Comparison of ENCODE assay signal across 22 cellular contexts in the genomic region with DNA sequence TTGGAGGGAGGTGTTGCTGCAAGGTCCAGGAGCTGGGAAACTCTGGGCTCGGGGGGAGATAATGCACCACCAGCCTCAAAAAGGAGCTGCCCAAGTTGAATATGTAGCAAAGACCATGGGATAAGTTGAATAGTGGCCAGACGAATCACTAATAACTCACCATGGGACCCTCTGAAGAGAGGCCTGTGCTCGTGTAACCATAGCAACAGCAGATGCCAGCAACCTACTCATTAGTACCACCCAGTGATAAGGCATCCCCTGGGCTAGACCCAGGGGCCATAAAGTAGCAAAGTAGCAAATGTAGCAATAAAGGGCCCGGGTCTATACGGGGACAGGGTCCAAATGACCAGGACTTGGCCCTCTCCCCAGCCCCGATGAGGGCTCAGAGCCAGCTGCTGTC.
A peak's percentile ranks its signal among the peaks of the same experiment; 100 is the strongest.
DNase-seq lines count a peak whose midpoint lies in the region; ATAC-seq, FAIRE-seq and TF ChIP-seq lines count a peak whose summit lies in the region.
"Had no signal": no experiment of that assay in that cellular context is flagged by ENCODE, and none has a peak within 500 bp of the region (broad histone marks: within the 10 kb centered on the region; RNA-seq: fewer than 3 reads in every experiment).

No MANE protein-coding gene starts in this region.

- H3K9me3 ChIP-seq in HepG2 (ENCODE audit: low read length): no peaks in the 10 kb centered on the region
- H3K9me3 ChIP-seq in right lobe of liver: no peaks in the 10 kb centered on the region
- H3K9me3 ChIP-seq in psoas muscle: no peaks in the 10 kb centered on the region

- H3K36me3 ChIP-seq in HepG2 (replicated peaks in 1 of 2; ENCODE audit: control insufficient read depth in 1 of 2, insufficient read depth in 2 of 2, low read length in 2 of 2) (no peaks in the 10 kb centered on the region), right lobe of liver (no peaks in the 10 kb centered on the region), psoas muscle (ENCODE audit: insufficient read depth in 1 of 2, low read depth in 1 of 2) (no peaks in the 10 kb centered on the region)

- ATAC-seq in HepG2 (no peak), right lobe of liver (no peak), psoas muscle (no peak), HG03280 (IDR thresholded peaks at IDR 0.05; ENCODE audit: unreplicated experiment) (no peak)
- ATAC-seq in activated naive CD4-positive, alpha-beta T cell treated with anti-CD3 and anti-CD28 coated beads, Interleukin-2, amount 50 U/mL, for 72 hours: no peak
- ATAC-seq: HCT116, Panc1 had no signal

- no peaks in the 10 kb centered on the region for H3K79me2 ChIP-seq in HepG2 (ENCODE audit: insufficient read depth, low read length)

- TF ChIP-seq CTCF in HepG2 (CRISPR knock-in tag; IDR thresholded peaks at IDR 0.05): no peak
- no peak for TF ChIP-seq CTCF in right lobe of liver (IDR thresholded peaks at IDR 0.05)
- no peak for TF ChIP-seq CTCF in psoas muscle (IDR thresholded peaks at IDR 0.05)

- no TSS peak for BruUV-seq in HepG2 (replicated peaks; lab: Mats Ljungman, UMichigan)

- DNase-seq in NCI-H1694 (lab: John Stamatoyannopoulos, UW) (peak; percentile 34), NCI-H1694 treated with DMSO at 0.1 percent for 48 hours (lab: John Stamatoyannopoulos, UW) (no peak), HepG2 (ENCODE audit: low spot score) (no peak), right lobe of liver (no peak), psoas muscle (no peak)
- no peak for DNase-seq in activated naive CD4-positive, alpha-beta T cell treated with Interleukin-2 at 50 U/mL for 16 hours
- no peak for DNase-seq in activated naive CD4-positive, alpha-beta T cell treated with anti-CD3 and anti-CD28 coated beads, Interleukin-2, amount 50 U/mL, for 72 hours (ENCODE audit: low spot score in 2 of 2)
- DNase-seq: 8988T; CD4-positive, CD25-positive, alpha-beta regulatory T cell; COR-L47; DMS153; GF-D8; GOT3; NCI-H1105; NCI-H187 treated with DMSO at 0.1 percent for 48 hours; NCI-H345; NCI-H526 had no signal

- no peak overlapping the region for H3K4me2 ChIP-seq in HepG2 (ENCODE audit: low read depth, low read length)

- H3K27ac Mint-ChIP-seq in activated naive CD4-positive, alpha-beta T cell treated with anti-CD3 and anti-CD28 coated beads, Interleukin-2, amount 50 U/mL, for 72 hours: no peak overlapping the region
- H3K27ac Mint-ChIP-seq: B cell; CD4-positive, CD25-positive, alpha-beta regulatory T cell had no signal

- no peak overlapping the region for H2AFZ ChIP-seq in HepG2 (ENCODE audit: low read length)

- H3K27me3 ChIP-seq in HepG2 (ENCODE audit: control insufficient read depth in 1 of 2, insufficient read depth in 2 of 2, low read length in 2 of 2): peaks cover 5 to 27% of the 10 kb centered on the region in 2 experiments; a peak in 3 of 5 replicates
- H3K27me3 ChIP-seq in right lobe of liver: no peaks in the 10 kb centered on the region
- H3K27me3 ChIP-seq in psoas muscle (ENCODE audit: insufficient read depth in 3 of 3, low read length in 2 of 3): no peaks in the 10 kb centered on the region

- H3K4me3 ChIP-seq in HepG2 (replicated peaks in 1 of 3; ENCODE audit: insufficient read depth in 1 of 3, low read depth in 2 of 3, low read length in 3 of 3) (no peak overlapping the region), right lobe of liver (no peak overlapping the region), psoas muscle (no peak overlapping the region)

- H3K27ac ChIP-seq in HepG2 (ENCODE audit: extremely low read length, insufficient read depth, low read length) (no peak overlapping the region), right lobe of liver (no peak overlapping the region), psoas muscle (peak overlapping the region; percentile 25)

- no peaks in the 10 kb centered on the region for H4K20me1 ChIP-seq in HepG2 (ENCODE audit: insufficient read depth, low read length)

- TF ChIP-seq POLR2A in HepG2 (IDR thresholded peaks at IDR 0.05; ENCODE audit: insufficient read depth in 1 of 2, low read depth in 2 of 2, low read length in 2 of 2) (no peak), right lobe of liver (IDR thresholded peaks at IDR 0.05) (no peak)

- H3K9ac ChIP-seq in HepG2 (ENCODE audit: insufficient read depth, low read depth, low read length): no peak overlapping the region

- no peak for TF ChIP-seq RAD21 in HepG2 (CRISPR knock-in tag; IDR thresholded peaks at IDR 0.05)

- POLR2A ChIA-PET in HepG2 (lab: Yijun Ruan, JAX): no interaction called here

- H3K4me1 ChIP-seq in HepG2 (ENCODE audit: insufficient read depth, low read length) (no peaks in the 10 kb centered on the region), right lobe of liver (peaks cover 0 to 15% (median 4%) of the 10 kb centered on the region in 4 donors), psoas muscle (peaks cover 6% of the 10 kb centered on the region)

- FAIRE-seq in HepG2 (lab: Jason Lieb, UNC): no peak
- FAIRE-seq: GM12891 had no signal

- no peaks in the 10 kb centered on the region for H3K9me3 Mint-ChIP-seq in activated naive CD4-positive, alpha-beta T cell treated with anti-CD3 and anti-CD28 coated beads, Interleukin-2, amount 50 U/mL, for 72 hours
- H3K9me3 Mint-ChIP-seq: CD4-positive, CD25-positive, alpha-beta regulatory T cell had no signal

- CTCF ChIA-PET in HepG2 (lab: Yijun Ruan, JAX; ENCODE audit: low intra/inter-chr PET ratio, low total read pairs): no interaction called here

- in situ Hi-C loops in HepG2 (cut with HindIII; ENCODE audit: extremely low pct_ligation_motif_present, low pct_unique_long_range_greater_than_20kb): no loop called here

- TF ChIP-seq EP300 in HepG2 (IDR thresholded peaks at IDR 0.05; ENCODE audit: low read depth in 2 of 2, low read length in 2 of 2) (no peak), HepG2 (CRISPR knock-in tag; IDR thresholded peaks at IDR 0.05; ENCODE audit: borderline replicate concordance) (no peak)

- intact Hi-C loops in HepG2 (cut with micrococcal nuclease; ENCODE audit: unreplicated experiment): no loop called here
- intact Hi-C loops in right lobe of liver (cut with DNase I): no loop called here
- intact Hi-C loops in psoas muscle (cut with DNase I): no loop called here

- WGBS in HepG2 (ENCODE audit: low lambda C conversion rate): 0% methylated on average over 1 of the region's 6 CpGs
- 80% methylated on average over 1 of the region's 6 CpGs for WGBS in right lobe of liver (ENCODE audit: insufficient coverage, low coverage, low lambda C conversion rate, missing lambda C conversion rate)
- 46 to 53% (median 46%) methylated on average over 6 of the region's 6 CpGs for WGBS in psoas muscle, 3 donors

- no peaks in the 10 kb centered on the region for H3K36me3 Mint-ChIP-seq in activated naive CD4-positive, alpha-beta T cell treated with anti-CD3 and anti-CD28 coated beads, Interleukin-2, amount 50 U/mL, for 72 hours
- H3K36me3 Mint-ChIP-seq: CD4-positive, CD25-positive, alpha-beta regulatory T cell had no signal

TF ChIP-seq in HepG2, 621 proteins besides CTCF, POLR2A, EP300 and RAD21:
- TF ChIP-seq, protein P1, sequence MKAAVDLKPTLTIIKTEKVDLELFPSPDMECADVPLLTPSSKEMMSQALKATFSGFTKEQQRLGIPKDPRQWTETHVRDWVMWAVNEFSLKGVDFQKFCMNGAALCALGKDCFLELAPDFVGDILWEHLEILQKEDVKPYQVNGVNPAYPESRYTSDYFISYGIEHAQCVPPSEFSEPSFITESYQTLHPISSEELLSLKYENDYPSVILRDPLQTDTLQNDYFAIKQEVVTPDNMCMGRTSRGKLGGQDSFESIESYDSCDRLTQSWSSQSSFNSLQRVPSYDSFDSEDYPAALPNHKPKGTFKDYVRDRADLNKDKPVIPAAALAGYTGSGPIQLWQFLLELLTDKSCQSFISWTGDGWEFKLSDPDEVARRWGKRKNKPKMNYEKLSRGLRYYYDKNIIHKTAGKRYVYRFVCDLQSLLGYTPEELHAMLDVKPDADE (CRISPR knock-in tag; IDR thresholded peaks at IDR 0.05): no peak
- TF ChIP-seq RFX1 (IDR thresholded peaks at IDR 0.05): peak; percentile 20; the same call in 1 of the 2 replicates
